In genomic region chr2:162340822-162341221, GRCh38 we compare ENCODE assay signal across 7 cellular contexts.
"Had no signal": no experiment of that assay in that cellular context is flagged by ENCODE, and none has a peak within 500 bp of the region (broad histone marks: within the 10 kb centered on the region; RNA-seq: fewer than 3 reads in every experiment).

No MANE protein-coding gene starts in this region.

- H3K4me3 ChIP-seq: GM23338 had no signal

- H3K36me3 Mint-ChIP-seq: IgD-negative memory B cell had no signal

- ATAC-seq: GM23338 had no signal

- H2AFZ ChIP-seq: GM23338 had no signal

- H3K4me2 ChIP-seq: GM23338 had no signal

- FAIRE-seq: H1, H54 had no signal

- H3K9me3 Mint-ChIP-seq: GM23338, H9, IgD-negative memory B cell had no signal

- H3K27ac Mint-ChIP-seq: GM23338, H9, IgD-negative memory B cell had no signal

- H3K4me3 Mint-ChIP-seq: GM23338, H9 had no signal

- DNase-seq: H9, HCEC 1CT, KG1 had no signal

- H3K27me3 Mint-ChIP-seq: IgD-negative memory B cell had no signal
